Comparison of ENCODE assay signal across 24 cellular contexts in the genomic region with DNA sequence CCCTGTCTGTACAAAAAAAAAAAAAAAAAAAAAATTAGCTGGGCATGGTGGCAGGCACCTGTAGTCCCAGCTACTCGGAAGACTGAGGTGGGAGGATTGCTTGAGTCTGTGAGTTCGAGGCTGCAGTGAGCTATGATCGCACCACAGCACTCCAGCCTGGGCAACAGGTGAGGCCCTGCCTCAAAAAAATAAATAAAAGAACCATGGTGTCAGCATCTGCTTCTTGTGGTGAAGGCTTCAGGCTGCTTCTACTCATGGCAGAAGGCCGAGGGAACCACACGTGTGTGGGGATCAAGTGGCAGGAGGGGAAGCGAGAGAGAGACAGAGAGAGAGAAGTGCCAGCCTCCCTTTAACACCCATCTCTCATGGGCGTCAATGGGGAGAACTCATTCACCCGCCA. TPM values are rescaled to one million over a fixed set of nuclear protein-coding genes. Genes with fewer than 3 reads are reported as not detected.
DNase-seq lines count a peak whose midpoint lies in the region; ATAC-seq and TF ChIP-seq lines count a peak whose summit lies in the region.
"Had no signal": no experiment of that assay in that cellular context is flagged by ENCODE, and none has a peak within 500 bp of the region (broad histone marks: within the 10 kb centered on the region; RNA-seq: fewer than 3 reads in every experiment).

No MANE protein-coding gene starts in this region.

- no peak overlapping the region for H2AFZ ChIP-seq in Karpas-422 (ENCODE audit: low read length)

- peak overlapping the region; percentile 66 for H3K27ac Mint-ChIP-seq in activated CD4-positive, alpha-beta T cell treated with anti-CD3 and anti-CD28 coated beads, Interleukin-2, amount 10 ng/mL, durations not matched to agents 24 days and 14 days
- H3K27ac Mint-ChIP-seq in T-helper 17 cell: peak overlapping the region; percentile 70

- intact Hi-C loops in activated CD4-positive, alpha-beta T cell treated with anti-CD3 and anti-CD28 coated beads, Interleukin-2, amount 10 ng/mL, durations not matched to agents 24 days and 14 days (cut with micrococcal nuclease): no loop called here

- H3K36me3 ChIP-seq in HEK293 (ENCODE audit: control insufficient read depth in 2 of 2, insufficient read depth in 1 of 2, low read length in 2 of 2) (peaks cover 0 to 13% of the 10 kb centered on the region in 2 experiments; a peak in 2 of 3 replicates), neutrophil (peaks cover 45% of the 10 kb centered on the region), Karpas-422 (ENCODE audit: insufficient read depth, low read length) (no peaks in the 10 kb centered on the region)
- H3K36me3 ChIP-seq: BE2C had no signal

- H3K27me3 Mint-ChIP-seq in activated CD4-positive, alpha-beta T cell treated with anti-CD3 and anti-CD28 coated beads, Interleukin-2, amount 10 ng/mL, durations not matched to agents 24 days and 14 days: no peaks in the 10 kb centered on the region
- no peaks in the 10 kb centered on the region for H3K27me3 Mint-ChIP-seq in T-helper 17 cell

- H3K9me3 ChIP-seq in HEK293 (ENCODE audit: control insufficient read depth, insufficient read depth, low read depth, low read length) (no peaks in the 10 kb centered on the region), T-helper 17 cell (ENCODE audit: control insufficient read depth, low read length, poor library complexity, severe bottlenecking) (no peaks in the 10 kb centered on the region), neutrophil (no peaks in the 10 kb centered on the region), Karpas-422 (ENCODE audit: low read length) (no peaks in the 10 kb centered on the region)
- H3K9me3 ChIP-seq: BE2C, body of pancreas, heart right ventricle, prostate gland, suprapubic skin had no signal

- no peak for TF ChIP-seq CTCF in HEK293 (tag by site-specific recombination; IDR thresholded peaks at IDR 0.05)
- TF ChIP-seq CTCF in neutrophil (IDR thresholded peaks at IDR 0.05): no peak

- H3K4me1 ChIP-seq in HEK293 (ENCODE audit: control insufficient read depth, insufficient read depth, low read length) (no peaks in the 10 kb centered on the region), neutrophil (ENCODE audit: control insufficient read depth in 1 of 2, insufficient read depth in 1 of 2, low read depth in 1 of 2, low read length in 1 of 2) (peaks cover 46 to 63% of the 10 kb centered on the region in 2 experiments), Karpas-422 (ENCODE audit: low read length) (no peaks in the 10 kb centered on the region)

- no peaks in the 10 kb centered on the region for H3K9me2 ChIP-seq in Karpas-422 (replicated peaks; ENCODE audit: insufficient read depth, low read length)

- peaks cover 36% of the 10 kb centered on the region for H3K4me1 Mint-ChIP-seq in activated CD4-positive, alpha-beta T cell treated with anti-CD3 and anti-CD28 coated beads, Interleukin-2, amount 10 ng/mL, durations not matched to agents 24 days and 14 days
- H3K4me1 Mint-ChIP-seq in T-helper 17 cell: peaks cover 26% of the 10 kb centered on the region

- CTCF ChIA-PET in HEK293 (lab: Yijun Ruan, JAX): interaction anchor here (0.7 to 3.1 kb wide), 4 partner anchors 8 to 191 kb away, joined by 3 to 14 read pairs (median 4); no protein-coding TSS in a partner anchor

- no peak overlapping the region for H3K4me3 Mint-ChIP-seq in activated CD4-positive, alpha-beta T cell treated with anti-CD3 and anti-CD28 coated beads, Interleukin-2, amount 10 ng/mL, durations not matched to agents 24 days and 14 days
- no peak overlapping the region for H3K4me3 Mint-ChIP-seq in T-helper 17 cell

- H4K20me1 ChIP-seq in Karpas-422 (ENCODE audit: insufficient read depth, low read depth, low read length): no peaks in the 10 kb centered on the region

- H3K27ac ChIP-seq in HEK293 (ENCODE audit: extremely low read depth, low read depth, low read length): no peak overlapping the region
- peak overlapping the region; percentile 89 for H3K27ac ChIP-seq in neutrophil
- no peak overlapping the region for H3K27ac ChIP-seq in Karpas-422 (ENCODE audit: low read length)
- H3K27ac ChIP-seq: body of pancreas, epithelial cell of prostate, prostate gland, suprapubic skin had no signal

- no peaks in the 10 kb centered on the region for H3K9me3 Mint-ChIP-seq in activated CD4-positive, alpha-beta T cell treated with anti-CD3 and anti-CD28 coated beads, Interleukin-2, amount 10 ng/mL, durations not matched to agents 24 days and 14 days

- ATAC-seq in T-helper 17 cell (peak; percentile 10), HG03025 (IDR thresholded peaks at IDR 0.05; ENCODE audit: low FRiP score, unreplicated experiment) (no peak)
- ATAC-seq: body of pancreas, heart right ventricle, PC-3 had no signal

- peaks cover 46% of the 10 kb centered on the region for H3K36me3 Mint-ChIP-seq in activated CD4-positive, alpha-beta T cell treated with anti-CD3 and anti-CD28 coated beads, Interleukin-2, amount 10 ng/mL, durations not matched to agents 24 days and 14 days (ENCODE audit: low read depth)
- H3K36me3 Mint-ChIP-seq in T-helper 17 cell (ENCODE audit: low read depth): peaks cover 5% of the 10 kb centered on the region

- no peaks in the 10 kb centered on the region for H3K79me2 ChIP-seq in Karpas-422 (ENCODE audit: low read length)

- H3K27me3 ChIP-seq in neutrophil (no peaks in the 10 kb centered on the region), Karpas-422 (ENCODE audit: low read length) (no peaks in the 10 kb centered on the region)
- H3K27me3 ChIP-seq: BE2C, body of pancreas, heart right ventricle, suprapubic skin had no signal

- H3K4me2 ChIP-seq in Karpas-422 (ENCODE audit: low read depth, low read length, poor library complexity, severe bottlenecking): no peak overlapping the region

- no peak for DNase-seq in activated CD4-positive, alpha-beta T cell treated with anti-CD3 and anti-CD28 coated beads, Interleukin-2, amount 10 ng/mL, durations not matched to agents 24 days and 14 days
- DNase-seq in activated CD4-positive, alpha-beta T cell treated with anti-CD3 and anti-CD28 coated beads, Interleukin-2, amount 50 U/mL, for 48 hours: no peak
- DNase-seq in T-helper 17 cell: no peak
- no peak for DNase-seq in Karpas-422
- DNase-seq in NCI-H2196 treated with DMSO at 0.1 percent for 48 hours (lab: John Stamatoyannopoulos, UW; ENCODE audit: unreplicated experiment): no peak
- DNase-seq: activated CD4-positive, alpha-beta T cell treated with anti-CD3 and anti-CD28 coated beads, Interleukin-2, amount 50 U/mL, for 4 hours; activated CD8-positive, alpha-beta memory T cell treated with anti-CD3 and anti-CD28 coated beads, Interleukin-2, amount 50 U/mL, for 4 hours; BE2C; body of pancreas; HCEC 1CT; heart right ventricle; mammary epithelial cell; NCI-H1417 treated with DMSO at 0.1 percent for 48 hours; NCI-H2081 treated with DMSO at 0.1 percent for 48 hours; PC-3; SIG-M5; T-helper 2 cell had no signal

- no peak overlapping the region for H3K9ac ChIP-seq in Karpas-422 (ENCODE audit: low read length)

- POLR2A ChIA-PET in HEK293 (lab: Yijun Ruan, JAX): interaction anchor here (0.7 kb wide), 1 partner anchor 128 kb away, joined by 8 read pairs; no protein-coding TSS in a partner anchor

- no peak overlapping the region for H3K4me3 ChIP-seq in HEK293 (ENCODE audit: low read depth, low read length)
- no peak overlapping the region for H3K4me3 ChIP-seq in neutrophil (ENCODE audit: low read depth in 1 of 2, low read length in 1 of 2)
- no peak overlapping the region for H3K4me3 ChIP-seq in Karpas-422 (ENCODE audit: low read length)
- H3K4me3 ChIP-seq: body of pancreas, heart right ventricle, prostate gland, suprapubic skin had no signal

TF ChIP-seq in HEK293, 187 proteins besides CTCF, POLR2A, EP300 and RAD21:
- TF ChIP-seq SCRT1 (tag by site-specific recombination; IDR thresholded peaks at IDR 0.05; ENCODE audit: borderline replicate concordance) (peak; percentile 67), ZNF274 (IDR thresholded peaks at IDR 0.05; ENCODE audit: low read length) (no peak), ZNF274 (tag by site-specific recombination; IDR thresholded peaks at IDR 0.05; ENCODE audit: borderline replicate concordance) (no peak), ZNF596 (tag by site-specific recombination; IDR thresholded peaks at IDR 0.05) (no peak), PRDM1 (tag by site-specific recombination; IDR thresholded peaks at IDR 0.05) (no peak), ZNF544 (tag by site-specific recombination; IDR thresholded peaks at IDR 0.05) (no peak), ZSCAN23 (tag by site-specific recombination; IDR thresholded peaks at IDR 0.05) (no peak), SCRT2 (tag by site-specific recombination; IDR thresholded peaks at IDR 0.05) (peak; percentile 77)

RNA-seq across cellular contexts. Expression of a gene that starts 13.5 kb away (rescaled TPM):
- 66.3 and 73.1 TPM in 2 replicates for total RNA-seq in activated CD4-positive, alpha-beta T cell treated with anti-CD3 and anti-CD28 coated beads, Interleukin-2, amount 10 ng/mL, durations not matched to agents 24 days and 14 days
- 100 to 1,000 TPM; 149 to 168 TPM for total RNA-seq in T-helper 17 cell
- total RNA-seq in Karpas-422 (2014; rRNA removed; shearing (Covaris generic); ENCODE audit: low replicate concordance): 0.54 TPM in 1 of 2 replicates, not detected in the other

RNA-seq across cellular contexts. Expression of a gene that starts 15.7 kb away (rescaled TPM):
- total RNA-seq in activated CD4-positive, alpha-beta T cell treated with anti-CD3 and anti-CD28 coated beads, Interleukin-2, amount 10 ng/mL, durations not matched to agents 24 days and 14 days: not detected in 2 replicates
- not detected for total RNA-seq in T-helper 17 cell
- total RNA-seq in Karpas-422 (2014; rRNA removed; shearing (Covaris generic); ENCODE audit: low replicate concordance): not detected in 2 replicates
- total RNA-seq: NCI-H460 had no signal

RNA-seq across cellular contexts. Expression of a gene that starts 46.9 kb away (rescaled TPM):
- total RNA-seq in activated CD4-positive, alpha-beta T cell treated with anti-CD3 and anti-CD28 coated beads, Interleukin-2, amount 10 ng/mL, durations not matched to agents 24 days and 14 days: not detected in 2 replicates
- not detected for total RNA-seq in T-helper 17 cell
- total RNA-seq in Karpas-422 (2014; rRNA removed; shearing (Covaris generic); ENCODE audit: low replicate concordance): not detected in 2 replicates

Comparison
In these comparisons a context has a peak if more than half of its experiments do, and no peak if none do; other contexts are left out.
1. RNA of a gene that starts 13.5 kb away (total RNA-seq): 149 to 168 TPM in T-helper 17 cell and 66.3 to 73.1 TPM in activated CD4-positive, alpha-beta T cell treated with anti-CD3 and anti-CD28 coated beads, Interleukin-2, amount 10 ng/mL, durations not matched to agents 24 days and 14 days; 0.54 TPM in Karpas-422; every median in the first group is over 10 times any median in the second.